9 cellular contexts compared by ENCODE assay signal in the genomic region with DNA sequence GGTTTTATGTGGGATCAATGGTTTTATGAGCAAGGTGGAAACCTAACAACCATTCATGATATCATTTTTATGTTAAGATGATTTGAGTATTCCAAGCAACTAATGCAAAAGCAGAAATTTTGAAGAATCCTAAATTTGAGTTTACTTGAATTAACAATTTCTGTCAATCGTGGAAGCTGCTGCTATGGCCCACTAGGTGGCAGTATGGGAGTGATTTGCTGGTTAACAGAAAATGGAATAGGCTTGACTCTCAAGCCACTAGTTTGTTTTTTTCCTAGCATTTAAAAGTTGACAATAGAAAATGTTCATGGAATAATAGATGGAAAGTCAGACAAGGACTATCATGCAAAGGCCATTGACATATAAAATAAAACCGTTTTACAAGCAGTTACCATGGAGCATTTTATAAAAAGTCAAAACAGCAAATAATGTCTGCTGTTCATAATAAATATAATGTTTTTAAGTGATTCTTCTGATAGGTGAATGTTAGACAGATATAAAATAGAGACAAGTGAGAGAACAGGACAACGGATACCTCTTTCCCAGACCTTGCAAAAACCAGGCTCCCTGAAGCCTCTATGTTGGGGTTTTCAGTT. TPM values are rescaled to one million over a fixed set of nuclear protein-coding genes. Genes with fewer than 3 reads are reported as not detected.
A peak's percentile ranks its signal among the peaks of the same experiment; 100 is the strongest.
DNase-seq lines count a peak whose midpoint lies in the region; ATAC-seq, FAIRE-seq and TF ChIP-seq lines count a peak whose summit lies in the region.
"Had no signal": no experiment of that assay in that cellular context is flagged by ENCODE, and none has a peak within 500 bp of the region (broad histone marks: within the 10 kb centered on the region; RNA-seq: fewer than 3 reads in every experiment).

No MANE protein-coding gene starts in this region.

- no peaks in the 10 kb centered on the region for H3K9me2 ChIP-seq in OCI-LY1 (ENCODE audit: low read depth, low read length)

- CTCF ChIA-PET in HEK293T (lab: Yijun Ruan, JAX) = interaction anchor here (1.0 to 1.3 kb wide), 3 partner anchors 47 to 563 kb away, joined by 3 to 4 read pairs (median 3); no protein-coding TSS in a partner anchor

- H3K4me1 ChIP-seq in OCI-LY1 (ENCODE audit: insufficient read depth, low read length, severe bottlenecking) (no peaks in the 10 kb centered on the region), psoas muscle (no peaks in the 10 kb centered on the region)

- ATAC-seq in activated T-cell treated with anti-CD3 and anti-CD28 coated beads, Interleukin-2, amount 50 U/mL, for 72 hours (replicated peaks in 1 of 2) = no peak
- ATAC-seq in psoas muscle (peak in 1 of 4 donors; percentile 57), GM18858 (IDR thresholded peaks at IDR 0.05; ENCODE audit: unreplicated experiment) (no peak)
- ATAC-seq: activated naive CD4-positive, alpha-beta T cell treated with anti-CD3 and anti-CD28 coated beads, Interleukin-2, amount 50 U/mL, for 72 hours had no signal

- DNase-seq in D721Med (ENCODE audit: insufficient read length, low spot score) = no peak
- DNase-seq in HEK293T (ENCODE audit: extremely low spot score) = peak; percentile 55
- DNase-seq in activated T-cell treated with anti-CD3 and anti-CD28 coated beads, Interleukin-2, amount 50 U/mL, for 72 hours = peak; percentile 40 to 54
- peak; percentile 2 to 6 for DNase-seq in frontal cortex (ENCODE audit: low spot score in 2 of 2)
- DNase-seq in psoas muscle = peak in 1 of 2 donors; percentile 53
- DNase-seq in NCI-H2227 treated with DMSO at 0.1 percent for 48 hours (lab: John Stamatoyannopoulos, UW) = no peak

- H3K27me3 ChIP-seq in OCI-LY1 (ENCODE audit: insufficient read depth, low read length) = no peaks in the 10 kb centered on the region
- no peaks in the 10 kb centered on the region for H3K27me3 ChIP-seq in psoas muscle (ENCODE audit: insufficient read depth in 3 of 3, low read length in 2 of 3)

- H3K4me2 ChIP-seq in OCI-LY1 (ENCODE audit: low read length) = no peak overlapping the region

- H3K27ac ChIP-seq in OCI-LY1 (ENCODE audit: low read depth, low read length, poor library complexity, severe bottlenecking) (no peak overlapping the region), psoas muscle (no peak overlapping the region)

- H3K4me3 ChIP-seq in OCI-LY1 (ENCODE audit: low read depth, low read length, poor library complexity, severe bottlenecking) = no peak overlapping the region
- H3K4me3 ChIP-seq in psoas muscle = no peak overlapping the region

- peak; percentile 89 for FAIRE-seq in D721Med (lab: Jason Lieb, UNC)
- FAIRE-seq in frontal cortex (lab: Jason Lieb, UNC) = peak; percentile 90

- H3K36me3 ChIP-seq in OCI-LY1 (ENCODE audit: insufficient read depth, low read length) (no peaks in the 10 kb centered on the region), psoas muscle (ENCODE audit: insufficient read depth in 1 of 2, low read depth in 1 of 2) (no peaks in the 10 kb centered on the region)

- H3K4me1 Mint-ChIP-seq in activated T-cell treated with anti-CD3 and anti-CD28 coated beads, Interleukin-2, amount 50 U/mL, for 72 hours (ENCODE audit: low read depth) = no peaks in the 10 kb centered on the region

- H3K9me3 ChIP-seq in OCI-LY1 (ENCODE audit: low read length) (no peaks in the 10 kb centered on the region), psoas muscle (no peaks in the 10 kb centered on the region)

- H3F3A ChIP-seq in OCI-LY1 (ENCODE audit: insufficient read depth, low read length) = no peaks in the 10 kb centered on the region

- intact Hi-C loops in psoas muscle (cut with DNase I) = loop anchor here (2.0 to 10.0 kb wide), 4 partner anchors 375 to 550 kb away; no protein-coding TSS in a partner anchor

- H3K9ac ChIP-seq in OCI-LY1 (ENCODE audit: low read length) = no peak overlapping the region

- no peaks in the 10 kb centered on the region for H3K27me3 Mint-ChIP-seq in activated T-cell treated with anti-CD3 and anti-CD28 coated beads, Interleukin-2, amount 50 U/mL, for 72 hours (ENCODE audit: low read depth)

- H3K4me3 Mint-ChIP-seq in activated T-cell treated with anti-CD3 and anti-CD28 coated beads, Interleukin-2, amount 50 U/mL, for 72 hours = no peak overlapping the region

- H3K36me3 Mint-ChIP-seq in activated T-cell treated with anti-CD3 and anti-CD28 coated beads, Interleukin-2, amount 50 U/mL, for 72 hours (ENCODE audit: insufficient read depth in 2 of 2) = no peaks in the 10 kb centered on the region
- H3K36me3 Mint-ChIP-seq: activated naive CD4-positive, alpha-beta T cell treated with anti-CD3 and anti-CD28 coated beads, Interleukin-2, amount 50 U/mL, for 72 hours had no signal

- POLR2A ChIA-PET in HEK293T (lab: Yijun Ruan, JAX) = no interaction called here

- H2AFZ ChIP-seq in OCI-LY1 (ENCODE audit: low read length) = no peak overlapping the region

- no peaks in the 10 kb centered on the region for H3K9me3 Mint-ChIP-seq in activated T-cell treated with anti-CD3 and anti-CD28 coated beads, Interleukin-2, amount 50 U/mL, for 72 hours
- H3K9me3 Mint-ChIP-seq: activated naive CD4-positive, alpha-beta T cell treated with anti-CD3 and anti-CD28 coated beads, Interleukin-2, amount 50 U/mL, for 72 hours had no signal

- peak; percentile 95 for TF ChIP-seq CTCF in D721Med (IDR thresholded peaks at IDR 0.05; ENCODE audit: insufficient read depth, missing control alignments)
- peak; percentile 96 for TF ChIP-seq CTCF in OCI-LY1 (IDR thresholded peaks at IDR 0.05; ENCODE audit: low read length)
- TF ChIP-seq CTCF in psoas muscle (IDR thresholded peaks at IDR 0.05) = peak; percentile 89

- no peaks in the 10 kb centered on the region for H3K79me2 ChIP-seq in OCI-LY1 (ENCODE audit: insufficient read depth, low read length)

- 9 to 15% (median 10%) methylated on average over 3 of the region's 3 CpGs for WGBS in psoas muscle, 3 donors

- H4K20me1 ChIP-seq in OCI-LY1 (ENCODE audit: insufficient read depth, low read length) = no peaks in the 10 kb centered on the region

- no peak overlapping the region for H3K27ac Mint-ChIP-seq in activated T-cell treated with anti-CD3 and anti-CD28 coated beads, Interleukin-2, amount 50 U/mL, for 72 hours
- H3K27ac Mint-ChIP-seq: activated naive CD4-positive, alpha-beta T cell treated with anti-CD3 and anti-CD28 coated beads, Interleukin-2, amount 50 U/mL, for 72 hours had no signal

TF ChIP-seq in HEK293T, 16 proteins besides CTCF, POLR2A, EP300 and RAD21:
- no peak for TF ChIP-seq LEF1 (IDR thresholded peaks at IDR 0.05; ENCODE audit: borderline replicate concordance)
- TF ChIP-seq L3MBTL2 (conservative IDR thresholded peaks at IDR 0.05) = no peak
- TF ChIP-seq ARNT (IDR thresholded peaks at IDR 0.05) = no peak
- TF ChIP-seq CTBP1 (IDR thresholded peaks at IDR 0.05; ENCODE audit: borderline replicate concordance) = no peak
- TF ChIP-seq TARDBP (IDR thresholded peaks at IDR 0.05) = no peak
- no peak for TF ChIP-seq SP1 (IDR thresholded peaks at IDR 0.05)
- no peak for TF ChIP-seq FOXK2 (IDR thresholded peaks at IDR 0.05)

RNA-seq across cellular contexts. Expression of gene TMEM200A, which starts 43.0 kb away (rescaled TPM):
- under 1 TPM; 0.53 to 0.67 TPM for total RNA-seq in activated T-cell treated with anti-CD3 and anti-CD28 coated beads, Interleukin-2, amount 50 U/mL, for 72 hours
- total RNA-seq in frontal cortex (20.4 TPM), psoas muscle (under 1 TPM; 0.06 to 0.81 (median 0.21) TPM)
- polyA plus RNA-seq in psoas muscle = under 1 TPM; 0.05 to 0.12 (median 0.11) TPM

Comparison
In these comparisons a context has a peak if more than half of its experiments do, and no peak if none do; other contexts are left out.
1. DNase-seq: peak in HEK293T (single experiment), activated T-cell treated with anti-CD3 and anti-CD28 coated beads, Interleukin-2, amount 50 U/mL, for 72 hours (2 of 2) and frontal cortex (2 of 2); none in D721Med (single experiment) and NCI-H2227 treated with DMSO at 0.1 percent for 48 hours (single experiment).
2. RNA of gene TMEM200A, which starts 43.0 kb away (total RNA-seq): 20.4 TPM in frontal cortex (single experiment); 0.53 to 0.67 TPM in activated T-cell treated with anti-CD3 and anti-CD28 coated beads, Interleukin-2, amount 50 U/mL, for 72 hours and 0.06 to 0.81 TPM in psoas muscle; every median in the first group is over 10 times any median in the second.
3. Peak in every context shown above with its lines, with median percentiles within 50 percentile points of each other: CTCF ChIP-seq.